Comparison of ENCODE assay signal across 14 cellular contexts in genomic region chr1:214010717-214011116, GRCh38. TPM values are rescaled to one million over a fixed set of nuclear protein-coding genes. Genes with fewer than 3 reads are reported as not detected.
DNase-seq lines count a peak whose midpoint lies in the region; ATAC-seq and TF ChIP-seq lines count a peak whose summit lies in the region.
"Had no signal": no experiment of that assay in that cellular context is flagged by ENCODE, and none has a peak within 500 bp of the region (broad histone marks: within the 10 kb centered on the region; RNA-seq: fewer than 3 reads in every experiment).

No MANE protein-coding gene starts in this region.

- H4K20me1 ChIP-seq in SK-N-SH (ENCODE audit: insufficient read depth) (no peaks in the 10 kb centered on the region), hepatocyte (ENCODE audit: insufficient read depth, poor library complexity, severe bottlenecking) (no peaks in the 10 kb centered on the region)

- peaks cover 65% of the 10 kb centered on the region for H3K4me1 ChIP-seq in left ventricle myocardium inferior
- peaks cover 0 to 55% (median 19%) of the 10 kb centered on the region in 9 donors for H3K4me1 ChIP-seq in heart right ventricle
- peaks cover 0 to 52% of the 10 kb centered on the region in 2 experiments; a peak in 2 of 4 replicates for H3K4me1 ChIP-seq in SK-N-SH (ENCODE audit: control insufficient read depth in 1 of 2, insufficient read depth in 2 of 2, low read depth in 1 of 2, low read length in 1 of 2)
- peaks cover 3% of the 10 kb centered on the region for H3K4me1 ChIP-seq in hepatocyte (ENCODE audit: insufficient read depth)

- no peak overlapping the region for H3K9ac ChIP-seq in SK-N-SH

- no peaks in the 10 kb centered on the region for H3K27me3 ChIP-seq in left ventricle myocardium inferior (ENCODE audit: low read depth)
- no peaks in the 10 kb centered on the region for H3K27me3 ChIP-seq in heart right ventricle
- H3K27me3 ChIP-seq in SK-N-SH (ENCODE audit: insufficient read depth) = no peaks in the 10 kb centered on the region
- H3K27me3 ChIP-seq in hepatocyte = no peaks in the 10 kb centered on the region

- DNase-seq in left ventricle myocardium inferior = no peak
- no peak for DNase-seq in heart right ventricle
- peak; percentile 39 for DNase-seq in SK-N-SH
- no peak for DNase-seq in left lobe of liver (ENCODE audit: low spot score)
- DNase-seq in hepatocyte (ENCODE audit: low spot score) = no peak
- DNase-seq in KG1 (lab: John Stamatoyannopoulos, UW) = no peak
- DNase-seq: 8988T; C1 segment of cervical spinal cord; CD4-positive, CD25-positive, alpha-beta regulatory T cell; CD8-positive, alpha-beta memory T cell; COR-L47; H9; IMR-90 had no signal

- H3K4me3 ChIP-seq in left ventricle myocardium inferior = no peak overlapping the region
- H3K4me3 ChIP-seq in heart right ventricle = no peak overlapping the region
- no peak overlapping the region for H3K4me3 ChIP-seq in SK-N-SH (ENCODE audit: low read depth in 2 of 2, low read length in 1 of 2)
- no peak overlapping the region for H3K4me3 ChIP-seq in hepatocyte

- WGBS in heart right ventricle, 2 donors = 78 to 85% methylated on average over 2 of the region's 2 CpGs
- 27% methylated on average over 2 of the region's 2 CpGs for WGBS in SK-N-SH (ENCODE audit: low lambda C conversion rate)
- 93% methylated on average over 2 of the region's 2 CpGs for WGBS in hepatocyte (ENCODE audit: low lambda C conversion rate, missing lambda C conversion rate)

- ATAC-seq in heart right ventricle = no peak
- peak; percentile 3 for ATAC-seq in left lobe of liver
- ATAC-seq in HG03095 (IDR thresholded peaks at IDR 0.05; ENCODE audit: unreplicated experiment) = no peak

- no peak overlapping the region for H3K4me2 ChIP-seq in SK-N-SH
- H3K4me2 ChIP-seq in hepatocyte = no peak overlapping the region

- H3K9me3 ChIP-seq in left ventricle myocardium inferior (replicated peaks) = no peaks in the 10 kb centered on the region
- no peaks in the 10 kb centered on the region for H3K9me3 ChIP-seq in heart right ventricle
- H3K9me3 ChIP-seq in SK-N-SH = no peaks in the 10 kb centered on the region
- no peaks in the 10 kb centered on the region for H3K9me3 ChIP-seq in hepatocyte (ENCODE audit: low read depth)

- no peak overlapping the region for H2AFZ ChIP-seq in SK-N-SH (ENCODE audit: low read depth)
- no peak overlapping the region for H2AFZ ChIP-seq in hepatocyte

- H3F3A ChIP-seq in SK-N-SH (replicated peaks; ENCODE audit: insufficient read depth) = no peaks in the 10 kb centered on the region

- no peaks in the 10 kb centered on the region for H3K9me2 ChIP-seq in SK-N-SH
- H3K9me2 ChIP-seq in hepatocyte (replicated peaks; ENCODE audit: insufficient read depth) = no peaks in the 10 kb centered on the region

- TF ChIP-seq EP300 in SK-N-SH (IDR thresholded peaks at IDR 0.05; ENCODE audit: borderline replicate concordance in 1 of 2, low read depth in 1 of 2, low read length in 1 of 2) = peak in 1 of 2 experiments; percentile 56; a peak in 2 of 4 replicates

- TF ChIP-seq CTCF in left ventricle myocardium inferior (IDR thresholded peaks at IDR 0.05; ENCODE audit: borderline replicate concordance) (no peak), heart right ventricle (IDR thresholded peaks at IDR 0.05) (no peak), SK-N-SH (IDR thresholded peaks at IDR 0.05) (no peak), hepatocyte (IDR thresholded peaks at IDR 0.05; ENCODE audit: poor library complexity) (no peak)

- CTCF ChIA-PET in SK-N-SH (lab: Yijun Ruan, JAX) = interaction anchor here (0.6 to 3.2 kb wide), 4 partner anchors 17 to 183 kb away, joined by 3 to 12 read pairs (median 6); no protein-coding TSS in a partner anchor

- H3K27ac ChIP-seq in left ventricle myocardium inferior (replicated peaks) (peak overlapping the region; percentile 60), heart right ventricle (peak overlapping the region in 2 of 10 donors; percentile 26 to 46), SK-N-SH (ENCODE audit: low read depth in 2 of 2, low read length in 1 of 2) (peak overlapping the region; percentile 15 to 100; a peak in 3 of 4 replicates), hepatocyte (no peak overlapping the region)

- intact Hi-C loops in left ventricle myocardium inferior (cut with micrococcal nuclease) = no loop called here
- intact Hi-C loops in heart right ventricle (cut with DNase I) = no loop called here

- POLR2A ChIA-PET in SK-N-SH (lab: Yijun Ruan, JAX) = interaction anchor here (1.5 to 2.7 kb wide), 5 partner anchors 9 to 23 kb away, joined by 3 to 15 read pairs (median 5); partner anchors contain the start of gene PROX1

- H3K79me2 ChIP-seq in SK-N-SH (ENCODE audit: insufficient read depth) (no peaks in the 10 kb centered on the region), hepatocyte (no peaks in the 10 kb centered on the region)

- H3K36me3 ChIP-seq in left ventricle myocardium inferior (peaks cover 8% of the 10 kb centered on the region), heart right ventricle (peaks cover 0 to 19% (median 0%) of the 10 kb centered on the region in 9 donors), SK-N-SH (replicated peaks in 1 of 2; ENCODE audit: control insufficient read depth in 1 of 2, insufficient read depth in 2 of 2, low read length in 1 of 2) (peaks cover 0 to 17% of the 10 kb centered on the region in 2 experiments), hepatocyte (replicated peaks; ENCODE audit: insufficient read depth, low read depth) (no peaks in the 10 kb centered on the region)

- 0 out of 2 replicates have a peak, but pooled peaks have one; percentile 3 for TF ChIP-seq RAD21 in SK-N-SH (IDR thresholded peaks at IDR 0.05; ENCODE audit: low read length)

TF ChIP-seq in SK-N-SH, 30 proteins besides CTCF, POLR2A, EP300 and RAD21:
- TF ChIP-seq RCOR1 (IDR thresholded peaks at IDR 0.05; ENCODE audit: low read length) (peak; percentile 45; the same call in 1 of the 2 replicates), CHD2 (IDR thresholded peaks at IDR 0.05; ENCODE audit: low read length, partially characterized antibody) (no peak), MXI1 (IDR thresholded peaks at IDR 0.05; ENCODE audit: low read depth, low read length) (peak; percentile 28; the same call in 1 of the 2 replicates)

RNA-seq across cellular contexts. Expression of gene PROX1, which starts 22.9 kb away (rescaled TPM):
- total RNA-seq in left ventricle myocardium inferior (80.6 TPM), heart right ventricle (100 to 1,000 TPM in 8 of 10 donors, 10 to 100 TPM in 2; 52.6 to 132 (median 116) TPM), left lobe of liver (173 TPM), hepatocyte (15.7 and 18.7 TPM in 2 replicates)
- polyA plus RNA-seq in heart right ventricle (10 to 100 TPM in 1 of 2 donors, 1 to 10 TPM in 1; 2.5 to 10.2 TPM), SK-N-SH (2012; rRNA removed) (0.25 and 0.45 TPM in 2 replicates), hepatocyte (4.8 and 6.7 TPM in 2 replicates)
- 0.55 and 0.71 TPM in 2 replicates for polyA plus RNA-seq in SK-N-SH (2012; cell fraction: cytosol; rRNA removed)
- 0.45 and 0.51 TPM in 2 replicates for polyA plus RNA-seq in SK-N-SH (2012; cell fraction: nucleus; rRNA removed)
- total RNA-seq: CD4-positive, CD25-positive, alpha-beta regulatory T cell; CD8-positive, alpha-beta memory T cell had no signal
- polyA plus RNA-seq: CD4-positive, CD25-positive, alpha-beta regulatory T cell; CD8-positive, alpha-beta memory T cell had no signal
